ENCODE assay signal across 8 cellular contexts in the genomic region with DNA sequence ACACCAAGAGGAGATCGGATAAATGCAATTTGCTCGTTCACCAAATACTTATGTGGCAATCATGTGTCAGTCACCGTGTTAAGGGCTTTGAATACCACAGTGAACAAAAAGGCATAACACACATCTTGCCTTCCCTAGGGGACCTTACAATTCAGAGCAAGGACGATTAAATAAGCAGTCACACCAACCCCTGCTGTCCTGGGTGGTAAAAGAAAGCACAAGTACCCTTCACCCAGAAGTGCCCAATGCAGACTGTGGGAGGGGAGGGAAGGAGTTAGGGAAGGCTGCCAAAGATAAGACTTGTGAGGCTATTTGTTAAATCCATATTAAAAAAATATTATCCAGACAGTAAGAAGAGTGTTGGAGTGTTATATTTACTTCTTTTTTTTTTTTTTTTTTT.
DNase-seq lines count a peak whose midpoint lies in the region; FAIRE-seq and TF ChIP-seq lines count a peak whose summit lies in the region.
"Not testable (repeated sequence)": the region's sequence is repeated elsewhere in the genome, so short reads cannot be mapped to it uniquely, and the experiment has no call there.

No MANE protein-coding gene starts in this region.

- not testable (repeated sequence) for H3K4me3 Mint-ChIP-seq in MCF 10A (ENCODE audit: unreplicated experiment); mesothelial cell of epicardium; type B pancreatic cell

- not testable (repeated sequence) for H3K27me3 ChIP-seq in A673 (replicated peaks; ENCODE audit: insufficient read depth, low read depth, low read length, poor library complexity); keratinocyte (ENCODE audit: control insufficient read depth, extremely low read depth, insufficient read depth, low read length)

- dilution Hi-C loops in keratinocyte (cut with MboI; ENCODE audit: extremely low pct_ligation_motif_present, low sequenced_read_pairs), result not testable (repeated sequence)

- not testable (repeated sequence) for H3K9ac ChIP-seq in keratinocyte (ENCODE audit: control insufficient read depth, extremely low read depth, insufficient read depth, low read length)

- not testable (repeated sequence) for H3K9me3 Mint-ChIP-seq in MCF 10A (ENCODE audit: unreplicated experiment); mesothelial cell of epicardium; type B pancreatic cell

- H3K27ac ChIP-seq in A673 (ENCODE audit: low read depth, low read length, poor library complexity, severe bottlenecking); keratinocyte (ENCODE audit: control insufficient read depth, insufficient read depth, low read length): not testable (repeated sequence)

- not testable (repeated sequence) for H3K27ac Mint-ChIP-seq in MCF 10A (ENCODE audit: low read depth, unreplicated experiment)
- H3K27ac Mint-ChIP-seq in mesothelial cell of epicardium, result peak overlapping the region; percentile 61
- H3K27ac Mint-ChIP-seq in type B pancreatic cell, result peak overlapping the region; percentile 56

- intact Hi-C loops in A673 (cut with micrococcal nuclease; ENCODE audit: unreplicated experiment); MCF 10A (cut with micrococcal nuclease): not testable (repeated sequence)

- not testable (repeated sequence) for H3K9me1 ChIP-seq in keratinocyte (ENCODE audit: control insufficient read depth, extremely low read depth, insufficient read depth, low read length)

- H3K27me3 Mint-ChIP-seq in MCF 10A (ENCODE audit: insufficient read depth, unreplicated experiment); type B pancreatic cell: not testable (repeated sequence)
- peaks cover 31% of the 10 kb centered on the region for H3K27me3 Mint-ChIP-seq in mesothelial cell of epicardium (ENCODE audit: low read depth)

- H3K36me3 Mint-ChIP-seq in MCF 10A (ENCODE audit: insufficient read depth, unreplicated experiment), result peaks cover 11% of the 10 kb centered on the region
- H3K36me3 Mint-ChIP-seq in mesothelial cell of epicardium, result peaks cover 13% of the 10 kb centered on the region
- not testable (repeated sequence) for H3K36me3 Mint-ChIP-seq in type B pancreatic cell

- not testable (repeated sequence) for H3K36me3 ChIP-seq in A673 (ENCODE audit: insufficient read depth, low read length, poor library complexity, severe bottlenecking); keratinocyte (ENCODE audit: control insufficient read depth in 2 of 2, extremely low read depth in 1 of 2, insufficient read depth in 2 of 2, low read length in 2 of 2)

- POLR2A ChIA-PET in A673 (lab: Charles Lee; ENCODE audit: low non-redundant PET); MCF 10A (lab: Yijun Ruan, JAX): not testable (repeated sequence)

- H3K4me1 Mint-ChIP-seq in MCF 10A (ENCODE audit: insufficient read depth, unreplicated experiment) (peaks cover 23% of the 10 kb centered on the region), mesothelial cell of epicardium (peaks cover 38% of the 10 kb centered on the region), type B pancreatic cell (ENCODE audit: unreplicated experiment) (peaks cover 27% of the 10 kb centered on the region)

- TF ChIP-seq CTCF in A673 (conservative IDR thresholded peaks at IDR 0.05; ENCODE audit: low read depth, low read length); NB4 (IDR thresholded peaks at IDR 0.05; ENCODE audit: low read depth, low read length); MCF 10A (IDR thresholded peaks at IDR 0.05; ENCODE audit: unreplicated experiment); keratinocyte (optimal IDR thresholded peaks at IDR 0.05 in 1 of 3, IDR thresholded peaks at IDR 0.05 in 1 of 3, conservative IDR thresholded peaks at IDR 0.05 in 1 of 3; ENCODE audit: extremely low read depth in 1 of 3, insufficient read depth in 2 of 3, low read length in 3 of 3); mesothelial cell of epicardium (IDR thresholded peaks at IDR 0.05; ENCODE audit: unreplicated experiment); type B pancreatic cell (conservative IDR thresholded peaks at IDR 0.05): not testable (repeated sequence)

- not testable (repeated sequence) for H4K20me1 ChIP-seq in keratinocyte (ENCODE audit: control insufficient read depth, extremely low read depth, insufficient read depth, low read length)

- not testable (repeated sequence) for H3K4me3 ChIP-seq in A673 (ENCODE audit: low read depth, low read length, poor library complexity, severe bottlenecking); NB4 (ENCODE audit: low read depth, low read length); keratinocyte (ENCODE audit: control insufficient read depth in 2 of 3, extremely low read depth in 1 of 3, insufficient read depth in 2 of 3, low read depth in 1 of 3, low read length in 3 of 3)

- not testable (repeated sequence) for TF ChIP-seq POLR2A in NB4 (IDR thresholded peaks at IDR 0.05; ENCODE audit: extremely low read depth, insufficient read length)

- BruUV-seq in A673 (replicated peaks; lab: Mats Ljungman, UMichigan); MCF 10A (replicated peaks; lab: Mats Ljungman, UMichigan): not testable (repeated sequence)

- H3K9me3 ChIP-seq in A673 (ENCODE audit: low read depth, low read length, poor library complexity, severe bottlenecking); keratinocyte (ENCODE audit: control insufficient read depth, low read depth, low read length): not testable (repeated sequence)

- not testable (repeated sequence) for H3K4me2 ChIP-seq in keratinocyte (ENCODE audit: control insufficient read depth, extremely low read depth, insufficient read depth, low read depth, low read length)

- not testable (repeated sequence) for H3K4me1 ChIP-seq in A673 (ENCODE audit: insufficient read depth, low read length, poor library complexity, severe bottlenecking)
- peaks cover 17% of the 10 kb centered on the region for H3K4me1 ChIP-seq in keratinocyte (ENCODE audit: control insufficient read depth, extremely low read depth, insufficient read depth, low read length)

- peak; percentile 9 for FAIRE-seq in keratinocyte (lab: Jason Lieb, UNC)

- not testable (repeated sequence) for H2AFZ ChIP-seq in keratinocyte (ENCODE audit: control insufficient read depth, low read length)

- H3K79me2 ChIP-seq in keratinocyte (ENCODE audit: control insufficient read depth, insufficient read depth, low read length), result not testable (repeated sequence)

- DNase-seq in A673 (ENCODE audit: low spot score) (peak; percentile 27), NB4 (ENCODE audit: low read depth) (peak; percentile 23), NCI-H2029 treated with DMSO at 0.1 percent for 48 hours (lab: John Stamatoyannopoulos, UW) (peak; percentile 64), NCI-H345 treated with DMSO at 0.1 percent for 48 hours (lab: John Stamatoyannopoulos, UW; ENCODE audit: unreplicated experiment) (peak; percentile 79), MCF 10A (ENCODE audit: unreplicated experiment) (peak; percentile 20)
- DNase-seq in keratinocyte (ENCODE audit: low read depth, low spot score); mesothelial cell of epicardium (ENCODE audit: low spot score in 2 of 2, unreplicated experiment in 2 of 2); type B pancreatic cell (ENCODE audit: extremely low spot score, unreplicated experiment): not testable (repeated sequence)

- CTCF ChIA-PET in A673 (lab: Charles Lee); MCF 10A (lab: Yijun Ruan, JAX): not testable (repeated sequence)
